Comparison of ENCODE assay signal across 19 cellular contexts in the genomic region with DNA sequence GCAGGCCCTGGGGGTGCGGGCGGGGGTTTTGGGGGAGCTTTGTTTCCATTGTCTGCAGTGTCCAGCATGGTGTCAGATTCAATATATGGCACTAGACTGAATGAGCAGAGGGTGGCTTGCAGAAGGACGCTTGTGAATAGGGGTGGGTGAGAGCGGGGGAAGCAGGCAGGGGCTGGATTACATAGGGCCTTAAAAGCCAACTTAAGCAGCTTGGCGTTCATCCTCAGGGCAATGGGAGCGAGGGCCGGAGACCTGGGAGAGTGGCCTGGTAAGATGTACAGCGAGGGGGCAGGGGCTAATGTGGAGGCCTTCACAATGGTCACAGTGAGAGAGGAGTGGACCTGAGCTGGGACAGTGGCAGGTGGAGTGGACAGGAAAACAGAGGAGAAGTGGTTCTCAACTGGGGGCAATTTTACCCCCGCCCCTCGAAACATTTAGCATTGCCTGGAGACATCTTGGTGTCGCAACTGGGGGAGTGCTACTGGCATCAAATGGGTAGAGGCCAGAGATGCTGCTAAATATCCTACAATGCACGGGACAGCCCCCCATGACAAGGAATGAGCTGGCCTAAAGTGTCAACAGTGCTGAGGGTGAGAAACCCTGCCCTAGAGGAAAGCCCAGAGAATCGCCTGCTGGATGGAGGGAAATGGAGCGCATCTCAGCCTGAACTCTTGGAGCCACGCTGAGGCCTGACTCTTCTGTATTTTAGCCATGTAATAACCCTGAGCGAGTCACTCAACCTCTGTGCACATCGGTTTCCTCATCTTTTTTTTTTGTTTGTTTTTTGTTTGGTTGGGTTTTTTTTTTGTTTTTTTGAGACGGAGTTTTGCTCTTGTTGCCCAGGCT. TPM values are rescaled to one million over a fixed set of nuclear protein-coding genes. Genes with fewer than 3 reads are reported as not detected.
DNase-seq lines count a peak whose midpoint lies in the region; ATAC-seq, FAIRE-seq and TF ChIP-seq lines count a peak whose summit lies in the region.
"Had no signal": no experiment of that assay in that cellular context is flagged by ENCODE, and none has a peak within 500 bp of the region (broad histone marks: within the 10 kb centered on the region; RNA-seq: fewer than 3 reads in every experiment).

No MANE protein-coding gene starts in this region.

- H3K36me3 ChIP-seq in GM23248 (ENCODE audit: low read depth) (no peaks in the 10 kb centered on the region), lower lobe of right lung (no peaks in the 10 kb centered on the region)
- H3K36me3 ChIP-seq: adrenal gland, gastrocnemius medialis, stomach, vagina had no signal

- peaks cover 10% of the 10 kb centered on the region for H3K4me1 ChIP-seq in GM23248 (ENCODE audit: insufficient read depth)
- peaks cover 28% of the 10 kb centered on the region for H3K4me1 ChIP-seq in lower lobe of right lung

- H3K4me2 ChIP-seq in GM23248 (ENCODE audit: unreplicated experiment) = no peak overlapping the region

- no peak for ATAC-seq in lower lobe of right lung
- ATAC-seq in GM18858 (IDR thresholded peaks at IDR 0.05; ENCODE audit: unreplicated experiment) = no peak
- ATAC-seq: gastrocnemius medialis; natural killer cell treated with Interleukin-12 subunit alpha and Interleukin-12 subunit beta and Interleukin-15 and Interleukin-18, amount 100 ng/mL, for 72 hours; psoas muscle had no signal

- H3K9me3 ChIP-seq in GM23248 (ENCODE audit: low read depth) = no peaks in the 10 kb centered on the region
- H3K9me3 ChIP-seq in lower lobe of right lung = no peaks in the 10 kb centered on the region
- H3K9me3 ChIP-seq: adrenal gland, gastrocnemius medialis, psoas muscle, stomach, vagina had no signal

- no peaks in the 10 kb centered on the region for H4K20me1 ChIP-seq in GM23248 (ENCODE audit: insufficient read depth)

- H3F3A ChIP-seq in GM23248 (ENCODE audit: insufficient read depth) = no peaks in the 10 kb centered on the region

- in situ Hi-C loops in ACHN (cut with HindIII; ENCODE audit: low pct_ligation_motif_present, low pct_unique_long_range_greater_than_20kb, low sequenced_read_pairs) = no loop called here
- in situ Hi-C loops in GM23248 (cut with MboI) = loop anchor here (25.0 kb wide), 1 partner anchor 442 kb away; no protein-coding TSS in a partner anchor

- FAIRE-seq in RCC 7860 (lab: Jason Lieb, UNC) = no peak
- FAIRE-seq: TTC549 had no signal

- intact Hi-C loops in lower lobe of right lung (cut with DNase I) = no loop called here

- no peak overlapping the region for H3K9ac ChIP-seq in GM23248

- no peak overlapping the region for H3K4me3 ChIP-seq in GM23248
- no peak overlapping the region for H3K4me3 ChIP-seq in lower lobe of right lung
- H3K4me3 ChIP-seq: adrenal gland, gastrocnemius medialis, psoas muscle, SK-N-MC, stomach, vagina had no signal

- H3K27ac ChIP-seq in GM23248 (no peak overlapping the region), lower lobe of right lung (no peak overlapping the region)
- H3K27ac ChIP-seq: adrenal gland, gastrocnemius medialis, psoas muscle, SK-N-MC, stomach, vagina had no signal

- no peaks in the 10 kb centered on the region for H3K27me3 ChIP-seq in GM23248 (replicated peaks; ENCODE audit: insufficient read depth)
- no peaks in the 10 kb centered on the region for H3K27me3 ChIP-seq in lower lobe of right lung (ENCODE audit: low read depth)
- H3K27me3 ChIP-seq: adrenal gland, gastrocnemius medialis, vagina had no signal

- 81 to 86% methylated on average over 18 of the region's 18 CpGs for WGBS in GM23248 (ENCODE audit: low coverage in 1 of 2, low lambda C conversion rate in 2 of 2, missing lambda C conversion rate in 2 of 2), 2 experiments

- no peaks in the 10 kb centered on the region for H3K79me2 ChIP-seq in GM23248 (ENCODE audit: insufficient read depth)

- H3K9me2 ChIP-seq in GM23248 (ENCODE audit: insufficient read depth) = no peaks in the 10 kb centered on the region

- TF ChIP-seq CTCF in lower lobe of right lung (IDR thresholded peaks at IDR 0.05) = no peak

- DNase-seq in ACHN (peak; percentile 24), GM23248 (peak; percentile 72), RCC 7860 (ENCODE audit: low spot score) (peak; percentile 55), kidney glomerular epithelial cell (lab: John Stamatoyannopoulos, UW) (peak; percentile 18), OCI-M2 (lab: John Stamatoyannopoulos, UW; ENCODE audit: unreplicated experiment) (no peak), DMS 273 (lab: John Stamatoyannopoulos, UW; ENCODE audit: unreplicated experiment) (no peak), lower lobe of right lung (no peak)
- DNase-seq: activated CD4-positive, alpha-beta memory T cell treated with anti-CD3 and anti-CD28 coated beads for 36 hours; adrenal gland; gastrocnemius medialis; NCI-H1092; psoas muscle; stimulated activated CD4-positive, alpha-beta T cell treated with anti-CD3 and anti-CD28 coated beads, Interleukin-12 subunit alpha, Interleukin-12 subunit beta, amount 100 ng/mL, for 4 hours; stomach had no signal

- no peak overlapping the region for H2AFZ ChIP-seq in GM23248

RNA-seq across cellular contexts. Expression of a gene that starts 15.1 kb away (rescaled TPM):
- total RNA-seq in GM23248 (2014; rRNA removed; shearing (Covaris generic)) = 18.8 and 22.5 TPM in 2 replicates
- polyA plus RNA-seq in GM23248 (2016; fragmentation: Nextera tagmentation; extraction: Ambion mirVana) = 30.7 and 37.1 TPM in 2 replicates
- 22.3 TPM for total RNA-seq in lower lobe of right lung

RNA-seq across cellular contexts. Expression of a gene that starts 25.9 kb away (rescaled TPM):
- 10.4 and 14.3 TPM in 2 replicates for total RNA-seq in GM23248 (2014; rRNA removed; shearing (Covaris generic))
- 4.8 and 4.9 TPM in 2 replicates for polyA plus RNA-seq in GM23248 (2016; fragmentation: Nextera tagmentation; extraction: Ambion mirVana)
- total RNA-seq in lower lobe of right lung = 74.7 TPM

Comparison
In these comparisons a context has a peak if more than half of its experiments do, and no peak if none do; other contexts are left out.
1. DNase-seq: peak in ACHN (single experiment), GM23248 (single experiment), RCC 7860 (single experiment) and kidney glomerular epithelial cell (single experiment); none in OCI-M2 (single experiment), DMS 273 (single experiment) and lower lobe of right lung (single experiment).